ENCODE assay signal across 8 cellular contexts in genomic region chr22:31171696-31172095, GRCh38. TPM values are rescaled to one million over a fixed set of nuclear protein-coding genes. Genes with fewer than 3 reads are reported as not detected.
"Had no signal": no experiment of that assay in that cellular context is flagged by ENCODE, and none has a peak within 500 bp of the region (broad histone marks: within the 10 kb centered on the region; RNA-seq: fewer than 3 reads in every experiment).

No MANE protein-coding gene starts in this region.

RNA-seq across cellular contexts. Expression of gene PLA2G3, which starts 31.4 kb away (rescaled TPM):
- total RNA-seq: activated CD4-positive, alpha-beta memory T cell treated with anti-CD3 and anti-CD28 coated beads, Interleukin-2, amount 10 ng/mL, durations not matched to agents 7 days and 5 days; activated CD4-positive, alpha-beta T cell treated with anti-CD3 and anti-CD28 coated beads for 36 hours; activated CD8-positive, alpha-beta memory T cell treated with anti-CD3 and anti-CD28 coated beads for 36 hours; activated naive CD4-positive, alpha-beta T cell treated with anti-CD3 and anti-CD28 coated beads for 36 hours; activated T-helper 17 cell treated with anti-CD3 and anti-CD28 coated beads, Interleukin-2, amount 50 U/mL, for 72 hours; MCF 10A; T-helper 2 cell treated with Interferon-gamma antibody and Interleukin-4, amounts not matched to agents 100 ng/mL and 5 ng/mL, for 36 hours had no signal
- polyA plus RNA-seq: IgD-negative memory B cell had no signal

RNA-seq across cellular contexts. Expression of gene INPP5J, which starts 48.9 kb away (rescaled TPM):
- total RNA-seq: activated CD4-positive, alpha-beta memory T cell treated with anti-CD3 and anti-CD28 coated beads, Interleukin-2, amount 10 ng/mL, durations not matched to agents 7 days and 5 days; T-helper 2 cell treated with Interferon-gamma antibody and Interleukin-4, amounts not matched to agents 100 ng/mL and 5 ng/mL, for 36 hours had no signal
- polyA plus RNA-seq: IgD-negative memory B cell had no signal
